ENCODE assay signal across 8 cellular contexts in genomic region chr1:52920791-52921291, GRCh38. TPM values are rescaled to one million over a fixed set of nuclear protein-coding genes. Genes with fewer than 3 reads are reported as not detected.
DNase-seq lines count a peak whose midpoint lies in the region; ATAC-seq and TF ChIP-seq lines count a peak whose summit lies in the region.

No MANE protein-coding gene starts in this region.

- no peaks in the 10 kb centered on the region for H3K9me3 Mint-ChIP-seq in T-helper 2 cell treated with Interferon-gamma antibody and Interleukin-4, amounts not matched to agents 5 μg/mL and 100 μg/mL, for 36 hours
- no peaks in the 10 kb centered on the region for H3K9me3 Mint-ChIP-seq in chondrocyte (ENCODE audit: low read depth)

- WGBS in liver: 13% methylated on average over 35 of the region's 35 CpGs

- intact Hi-C loops in tibial artery (cut with DNase I; ENCODE audit: low total_unique reads): loop anchor here (10.0 kb wide), 1 partner anchor 274 kb away; the partner anchor contains the start of gene CPT2

- H3K27me3 ChIP-seq in liver (ENCODE audit: control insufficient read depth in 4 of 4, insufficient read depth in 4 of 4, low read length in 3 of 4) (no peaks in the 10 kb centered on the region), tibial artery (no peaks in the 10 kb centered on the region)

- H3K4me1 Mint-ChIP-seq in T-helper 2 cell treated with Interferon-gamma antibody and Interleukin-4, amounts not matched to agents 5 μg/mL and 100 μg/mL, for 36 hours (ENCODE audit: low read depth): peaks cover 19% of the 10 kb centered on the region
- H3K4me1 Mint-ChIP-seq in chondrocyte (ENCODE audit: low read depth): peaks cover 8% of the 10 kb centered on the region

- ATAC-seq in HG03521 (IDR thresholded peaks at IDR 0.05; ENCODE audit: unreplicated experiment): no peak

- H3K9ac ChIP-seq in liver (ENCODE audit: low read depth in 1 of 2, low read length in 2 of 2): peak overlapping the region; percentile 73 to 90

- H3K4me1 ChIP-seq in liver (ENCODE audit: control insufficient read depth in 4 of 4, insufficient read depth in 4 of 4, low read length in 3 of 4): peaks cover 8 to 61% (median 41%) of the 10 kb centered on the region in 4 donors
- H3K4me1 ChIP-seq in tibial artery: peaks cover 0 to 5% (median 2%) of the 10 kb centered on the region in 4 donors

- no peaks in the 10 kb centered on the region for H3K9me3 ChIP-seq in liver (ENCODE audit: control insufficient read depth in 4 of 4, low read length in 3 of 4)
- no peaks in the 10 kb centered on the region for H3K9me3 ChIP-seq in tibial artery

- no peaks in the 10 kb centered on the region for H3K27me3 Mint-ChIP-seq in T-helper 2 cell treated with Interferon-gamma antibody and Interleukin-4, amounts not matched to agents 5 μg/mL and 100 μg/mL, for 36 hours (ENCODE audit: low read depth)
- H3K27me3 Mint-ChIP-seq in chondrocyte (ENCODE audit: low read depth): peaks cover 4% of the 10 kb centered on the region

- no peak for DNase-seq in T-helper 2 cell treated with Interferon-gamma antibody and Interleukin-4, amounts not matched to agents 5 μg/mL and 100 μg/mL, for 36 hours (ENCODE audit: low spot score)
- DNase-seq in T-helper 2 cell: no peak
- DNase-seq in chondrocyte (ENCODE audit: low spot score): no peak
- DNase-seq in tibial artery: peak in 1 of 2 donors; percentile 74
- DNase-seq in superior temporal gyrus (ENCODE audit: extremely low spot score): no peak
- no peak for DNase-seq in activated CD4-positive, alpha-beta T cell treated with anti-CD3 and anti-CD28 coated beads for 1 hour

- H3K27ac ChIP-seq in liver (ENCODE audit: low read depth in 1 of 2, low read length in 2 of 2) (peak overlapping the region; percentile 93 to 94), tibial artery (peak overlapping the region; percentile 88 to 89)

- TF ChIP-seq RAD21 in liver (IDR thresholded peaks at IDR 0.05): peak in 1 of 2 donors; percentile 49

- peak overlapping the region; percentile 68 to 81 (median 69) for H3K4me3 ChIP-seq in liver (ENCODE audit: low read depth in 1 of 3, low read length in 3 of 3)
- H3K4me3 ChIP-seq in tibial artery: peak overlapping the region; percentile 76 to 85

- no peaks in the 10 kb centered on the region for H3K36me3 ChIP-seq in liver (ENCODE audit: control insufficient read depth in 4 of 4, insufficient read depth in 3 of 4, low read depth in 1 of 4, low read length in 3 of 4)
- H3K36me3 ChIP-seq in tibial artery: no peaks in the 10 kb centered on the region

- H3K27ac Mint-ChIP-seq in T-helper 2 cell treated with Interferon-gamma antibody and Interleukin-4, amounts not matched to agents 5 μg/mL and 100 μg/mL, for 36 hours: peak overlapping the region; percentile 37
- no peak overlapping the region for H3K27ac Mint-ChIP-seq in chondrocyte (ENCODE audit: unreplicated experiment)

- no peaks in the 10 kb centered on the region for H3K36me3 Mint-ChIP-seq in T-helper 2 cell treated with Interferon-gamma antibody and Interleukin-4, amounts not matched to agents 5 μg/mL and 100 μg/mL, for 36 hours (ENCODE audit: low read depth)
- H3K36me3 Mint-ChIP-seq in chondrocyte (ENCODE audit: low read depth): no peaks in the 10 kb centered on the region

- H3K4me3 Mint-ChIP-seq in T-helper 2 cell treated with Interferon-gamma antibody and Interleukin-4, amounts not matched to agents 5 μg/mL and 100 μg/mL, for 36 hours: peak overlapping the region; percentile 83
- peak overlapping the region; percentile 75 for H3K4me3 Mint-ChIP-seq in chondrocyte (ENCODE audit: unreplicated experiment)

- TF ChIP-seq CTCF in chondrocyte (IDR thresholded peaks at IDR 0.05) (no peak), liver (IDR thresholded peaks at IDR 0.05; ENCODE audit: low read depth, low read length, missing input control) (no peak), tibial artery (IDR thresholded peaks at IDR 0.05) (no peak)

TF ChIP-seq in liver, 16 proteins besides CTCF, POLR2A, EP300 and RAD21:
- TF ChIP-seq ATF3 (IDR thresholded peaks at IDR 0.05) (no peak), HNF4G (IDR thresholded peaks at IDR 0.05) (peak; percentile 93), EGR1 (IDR thresholded peaks at IDR 0.05; ENCODE audit: low read depth in 2 of 2) (no peak), FOXA1 (IDR thresholded peaks at IDR 0.05) (no peak), RXRA (IDR thresholded peaks at IDR 0.05) (peak; percentile 86 to 89), HNF4A (conservative IDR thresholded peaks at IDR 0.05) (peak; percentile 90 to 96), TAF1 (conservative IDR thresholded peaks at IDR 0.05) (peak; percentile 86), MAX (IDR thresholded peaks at IDR 0.05) (no peak), FOXA2 (IDR thresholded peaks at IDR 0.05) (no peak), JUND (IDR thresholded peaks at IDR 0.05) (peak in 1 of 2 donors; percentile 36), ZBTB33 (IDR thresholded peaks at IDR 0.05) (no peak), YY1 (IDR thresholded peaks at IDR 0.05) (peak; percentile 37), NR2F2 (IDR thresholded peaks at IDR 0.05) (peak; percentile 49), GABPA (IDR thresholded peaks at IDR 0.05 in 1 of 2, conservative IDR thresholded peaks at IDR 0.05 in 1 of 2) (no peak), REST (IDR thresholded peaks at IDR 0.05) (peak; percentile 35), SP1 (IDR thresholded peaks at IDR 0.05) (peak; percentile 77)

RNA-seq across cellular contexts. Expression of gene ECHDC2, which starts 0.7 kb away (rescaled TPM):
- total RNA-seq in chondrocyte (9.4 to 41.7 TPM (median 39.5 TPM) in 3 replicates), liver (100 to 1,000 TPM in 1 of 2 donors, 10 to 100 TPM in 1; 37.8 to 591 TPM)
- polyA plus RNA-seq in liver: 100 to 1,000 TPM; 269 to 302 TPM

RNA-seq across cellular contexts. Expression of gene SCP2, which starts 6.2 kb away (rescaled TPM):
- total RNA-seq in chondrocyte (84.0 to 98.3 TPM (median 87.4 TPM) in 3 replicates), liver (100 to 1,000 TPM; 122 to 811 TPM)
- 100 to 1,000 TPM; 330 to 727 TPM for polyA plus RNA-seq in liver
